In the genomic region with DNA sequence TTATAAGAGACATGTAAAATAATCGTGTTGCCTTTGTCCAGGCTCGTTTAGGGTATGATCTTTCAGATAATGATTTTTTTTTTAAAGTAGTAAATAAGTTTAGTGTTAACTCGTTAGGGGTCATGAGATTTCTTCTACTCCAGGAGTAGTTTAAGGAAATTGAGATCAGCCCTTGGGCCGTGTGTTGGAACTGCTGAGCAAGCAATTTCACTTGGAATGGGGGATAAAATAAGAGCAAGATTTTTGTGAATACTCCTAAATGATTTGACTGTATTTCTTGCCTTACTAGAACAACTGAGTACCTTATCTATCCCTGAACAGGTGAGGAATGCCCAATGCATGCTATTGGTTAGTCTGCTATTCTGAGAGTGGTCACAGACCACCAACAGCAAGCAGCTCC, we compare ENCODE assay signal across 35 cellular contexts.
"Had no signal": no experiment of that assay in that cellular context is flagged by ENCODE, and none has a peak within 500 bp of the region (broad histone marks: within the 10 kb centered on the region; RNA-seq: fewer than 3 reads in every experiment).

No MANE protein-coding gene starts in this region.

- H3K36me3 Mint-ChIP-seq: activated naive CD4-positive, alpha-beta T cell treated with anti-CD3 and anti-CD28 coated beads, Interleukin-2, amount 50 U/mL, for 72 hours; mesothelial cell of epicardium; naive B cell; stimulated activated memory B cell treated with anti-CD40 and anti-IgM and Interleukin-4, amounts not matched to agents 10 μg/mL and 1 μg/mL and 100 μg/mL, for 72 hours had no signal

- H3K9me3 Mint-ChIP-seq: activated naive CD4-positive, alpha-beta T cell treated with anti-CD3 and anti-CD28 coated beads, Interleukin-2, amount 50 U/mL, for 72 hours; activated T-cell treated with anti-CD3 and anti-CD28 coated beads, Interleukin-2, amount 50 U/mL, for 72 hours; stimulated activated naive CD8-positive, alpha-beta T cell treated with anti-CD3 and anti-CD28 coated beads, Interleukin-15, amount 100 ng/mL, for 72 hours; T-helper 2 cell treated with Interferon-gamma antibody and Interleukin-4, amounts not matched to agents 5 μg/mL and 100 μg/mL, for 36 hours had no signal

- DNase-seq: activated CD4-positive, alpha-beta T cell treated with anti-CD3 and anti-CD28 coated beads for 4 hours; activated CD4-positive, alpha-beta T cell treated with anti-CD3 and anti-CD28 coated beads, Interleukin-2, amount 50 U/mL, for 4 hours; activated CD4-positive, CD25-positive, alpha-beta regulatory T cell; activated naive CD4-positive, alpha-beta T cell; activated T-cell treated with anti-CD3 and anti-CD28 coated beads for 4 hours; activated T-cell treated with anti-CD3 and anti-CD28 coated beads, Interleukin-2, amount 50 U/mL, for 72 hours; body of pancreas; cerebellar nuclear complex; colonic mucosa; effector CD8-positive, alpha-beta T cell; erythroblast; kidney; left colon; mammary epithelial cell; naive B cell; nephron progenitor cell; ovary; stimulated activated CD4-positive, alpha-beta T cell treated with anti-CD3 and anti-CD28 coated beads, Interleukin-1b, Interleukin-23, amount 100 ng/mL, for 48 hours; stimulated activated CD4-positive, alpha-beta T cell treated with anti-CD3 and anti-CD28 coated beads, Interleukin-4, amount 100 ng/mL, for 4 hours; stimulated activated CD8-positive, alpha-beta memory T cell treated with anti-CD3 and anti-CD28 coated beads, Interleukin-4, amount 100 ng/mL, for 48 hours; stimulated activated naive CD8-positive, alpha-beta T cell treated with anti-CD3 and anti-CD28 coated beads, Interleukin-15, amount 100 ng/mL, for 72 hours; substantia nigra; uterus had no signal

- H3K4me1 ChIP-seq: body of pancreas, colonic mucosa, gastroesophageal sphincter, uterus had no signal

- H3K4me2 ChIP-seq: hepatocyte had no signal

- H3K79me2 ChIP-seq: hepatocyte had no signal

- H3K9me3 ChIP-seq: body of pancreas, colonic mucosa, gastroesophageal sphincter, neutrophil, ovary, uterus had no signal

- H3K27me3 Mint-ChIP-seq: progenitor cell of endocrine pancreas had no signal

- H2AFZ ChIP-seq: hepatocyte had no signal

- H3K27me3 ChIP-seq: body of pancreas, cardiac muscle cell, colonic mucosa, gastroesophageal sphincter, hepatocyte, neutrophil, ovary, uterus had no signal

- H3K36me3 ChIP-seq: cardiac muscle cell, colonic mucosa, gastroesophageal sphincter, neutrophil, ovary, uterus had no signal

- H3K4me1 Mint-ChIP-seq: naive B cell; stimulated activated memory B cell treated with anti-CD40 and anti-IgM and Interleukin-4, amounts not matched to agents 10 μg/mL and 1 μg/mL and 100 μg/mL, for 72 hours; stimulated activated naive CD8-positive, alpha-beta T cell treated with anti-CD3 and anti-CD28 coated beads, Interleukin-15, amount 100 ng/mL, for 72 hours had no signal

- H3K27ac ChIP-seq: body of pancreas, cardiac muscle cell, colonic mucosa, hepatocyte, neutrophil, ovary, uterus had no signal

- FAIRE-seq: kidney had no signal

- H3K27ac Mint-ChIP-seq: activated naive CD4-positive, alpha-beta T cell treated with anti-CD3 and anti-CD28 coated beads, Interleukin-2, amount 50 U/mL, for 72 hours; activated T-cell treated with anti-CD3 and anti-CD28 coated beads, Interleukin-2, amount 50 U/mL, for 72 hours; mesothelial cell of epicardium; naive B cell; nephron progenitor cell; progenitor cell of endocrine pancreas; stimulated activated memory B cell treated with anti-CD40 and anti-IgM and Interleukin-4, amounts not matched to agents 10 μg/mL and 1 μg/mL and 100 μg/mL, for 72 hours; stimulated activated naive CD8-positive, alpha-beta T cell treated with anti-CD3 and anti-CD28 coated beads, Interleukin-15, amount 100 ng/mL, for 72 hours; T-helper 2 cell treated with Interferon-gamma antibody and Interleukin-4, amounts not matched to agents 5 μg/mL and 100 μg/mL, for 36 hours; type B pancreatic cell had no signal

- H3K4me3 Mint-ChIP-seq: activated T-cell treated with anti-CD3 and anti-CD28 coated beads, Interleukin-2, amount 50 U/mL, for 72 hours; mesothelial cell of epicardium; naive B cell; nephron progenitor cell; stimulated activated memory B cell treated with anti-CD40 and anti-IgM and Interleukin-4, amounts not matched to agents 10 μg/mL and 1 μg/mL and 100 μg/mL, for 72 hours; stimulated activated naive CD8-positive, alpha-beta T cell treated with anti-CD3 and anti-CD28 coated beads, Interleukin-15, amount 100 ng/mL, for 72 hours; T-helper 2 cell treated with Interferon-gamma antibody and Interleukin-4, amounts not matched to agents 5 μg/mL and 100 μg/mL, for 36 hours; type B pancreatic cell had no signal

- H3K4me3 ChIP-seq: body of pancreas, cardiac muscle cell, colonic mucosa, gastroesophageal sphincter, hepatocyte, ovary, skin epidermis, uterus had no signal

- ATAC-seq: activated naive CD4-positive, alpha-beta T cell treated with anti-CD3 and anti-CD28 coated beads, Interleukin-2, amount 50 U/mL, for 72 hours; activated T-cell treated with anti-CD3 and anti-CD28 coated beads, Interleukin-2, amount 50 U/mL, for 72 hours; body of pancreas; left colon; sciatic nerve; stimulated activated memory B cell treated with anti-CD40 and anti-IgM and Interleukin-4, amounts not matched to agents 10 μg/mL and 1 μg/mL and 100 μg/mL, for 72 hours; stimulated activated naive CD8-positive, alpha-beta T cell treated with anti-CD3 and anti-CD28 coated beads, Interleukin-15, amount 100 ng/mL, for 72 hours had no signal
